Comparison of ENCODE assay signal across 8 cellular contexts in the genomic region with DNA sequence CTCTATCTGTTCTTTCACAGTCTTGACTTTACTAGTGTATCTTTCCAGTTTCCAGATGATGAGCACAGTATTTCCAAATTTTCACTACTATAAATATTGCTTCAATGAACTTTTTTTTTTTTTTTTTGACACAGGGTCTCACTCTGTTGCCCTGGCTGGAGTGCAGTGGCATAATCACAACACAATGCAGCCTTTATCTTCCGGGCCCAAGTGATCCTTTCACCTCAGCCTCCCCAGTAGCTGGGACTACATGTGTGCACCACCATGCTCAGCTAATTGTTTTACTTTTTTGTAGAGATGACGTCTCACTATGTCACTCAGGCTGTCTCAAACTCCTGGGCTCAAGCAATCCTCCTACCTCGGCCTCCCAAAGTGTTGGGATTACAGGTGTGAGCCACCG.
"Had no signal": no experiment of that assay in that cellular context is flagged by ENCODE, and none has a peak within 500 bp of the region (broad histone marks: within the 10 kb centered on the region; RNA-seq: fewer than 3 reads in every experiment).

No MANE protein-coding gene starts in this region.

- FAIRE-seq: H1, H54 had no signal

- DNase-seq: H9, HCEC 1CT, IMR-90, KBM-7 had no signal

- H3K27ac Mint-ChIP-seq: GM23338, H9 had no signal

- H3K27ac ChIP-seq: HL-60 had no signal

- H3K4me2 ChIP-seq: GM23338 had no signal

- H3K9me3 Mint-ChIP-seq: GM23338, H9 had no signal

- ATAC-seq: GM23338 had no signal

- H3K4me3 ChIP-seq: GM23338 had no signal

- H2AFZ ChIP-seq: GM23338 had no signal

- H3K4me3 Mint-ChIP-seq: GM23338, H9 had no signal
